Comparison of ENCODE assay signal across 17 cellular contexts in the genomic region with DNA sequence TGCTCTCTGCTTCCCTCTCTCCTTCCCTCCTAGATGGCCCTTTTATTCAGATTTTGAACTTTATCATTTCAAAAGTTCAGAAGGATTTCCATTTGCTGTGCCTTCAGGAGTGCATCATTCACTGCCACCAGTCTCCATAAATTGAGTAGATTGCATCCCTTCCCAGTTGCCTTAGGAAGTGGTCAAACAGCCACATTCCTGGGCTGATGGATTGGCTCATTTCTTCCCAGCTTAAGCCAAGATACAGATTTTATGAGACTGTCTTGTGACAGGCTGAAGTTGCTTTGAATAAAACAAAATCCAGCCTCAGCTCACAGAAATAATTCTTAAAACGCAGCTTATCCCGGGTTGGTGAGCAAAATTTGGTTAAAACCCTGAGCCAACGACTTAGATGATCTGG. TPM values are rescaled to one million over a fixed set of nuclear protein-coding genes. Genes with fewer than 3 reads are reported as not detected.
A peak's percentile ranks its signal among the peaks of the same experiment; 100 is the strongest.
DNase-seq lines count a peak whose midpoint lies in the region; ATAC-seq and TF ChIP-seq lines count a peak whose summit lies in the region.
"Had no signal": no experiment of that assay in that cellular context is flagged by ENCODE, and none has a peak within 500 bp of the region (broad histone marks: within the 10 kb centered on the region; RNA-seq: fewer than 3 reads in every experiment).

No MANE protein-coding gene starts in this region.

- WGBS in mesendoderm (ENCODE audit: extremely low coverage, insufficient coverage, low lambda C conversion rate), result no CpG with 5 or more reads among the region's 3 CpGs

- H3K36me3 ChIP-seq in mesendoderm (ENCODE audit: control insufficient read depth, insufficient read depth, low read length) (no peaks in the 10 kb centered on the region), uterus (no peaks in the 10 kb centered on the region)
- H3K36me3 ChIP-seq: BLaER1, prostate gland had no signal

- no peak overlapping the region for H2BK5ac ChIP-seq in mesendoderm (ENCODE audit: low read length)

- H3K18ac ChIP-seq in mesendoderm (ENCODE audit: low read length), result peak overlapping the region; percentile 46

- H3K23ac ChIP-seq in mesendoderm (ENCODE audit: low read length), result no peak overlapping the region

- H3K4me1 ChIP-seq in mesendoderm (ENCODE audit: control insufficient read depth, low read depth, low read length) (peaks cover 28% of the 10 kb centered on the region), uterus (peaks cover 5 to 34% of the 10 kb centered on the region in 2 donors)
- H3K4me1 ChIP-seq: prostate gland had no signal

- TF ChIP-seq CTCF in HFFc6 (IDR thresholded peaks at IDR 0.05) (no peak), choroid plexus epithelial cell (conservative IDR thresholded peaks at IDR 0.05; ENCODE audit: low read depth, low read length) (no peak), uterus (IDR thresholded peaks at IDR 0.05) (no peak)

- no peak overlapping the region for H3K4me3 Mint-ChIP-seq in HFFc6
- H3K4me3 Mint-ChIP-seq: activated naive CD8-positive, alpha-beta T cell; activated T-cell treated with anti-CD3 and anti-CD28 coated beads, Interleukin-2, amount 50 U/mL, for 24 hours; naive thymus-derived CD4-positive, alpha-beta T cell had no signal

- no peak overlapping the region for H4K8ac ChIP-seq in mesendoderm (ENCODE audit: low read depth, low read length)

- H3K4me3 ChIP-seq in choroid plexus epithelial cell (ENCODE audit: low read depth, low read length), result no peak overlapping the region
- no peak overlapping the region for H3K4me3 ChIP-seq in mesendoderm (ENCODE audit: low read length)
- no peak overlapping the region for H3K4me3 ChIP-seq in uterus
- H3K4me3 ChIP-seq: BLaER1, prostate gland had no signal

- no peak overlapping the region for H3K4ac ChIP-seq in mesendoderm (ENCODE audit: low read depth, low read length)

- no peaks in the 10 kb centered on the region for H3K9me3 Mint-ChIP-seq in HFFc6
- H3K9me3 Mint-ChIP-seq: activated T-cell treated with anti-CD3 and anti-CD28 coated beads, Interleukin-2, amount 50 U/mL, for 24 hours had no signal

- no peak overlapping the region for H3K9ac ChIP-seq in mesendoderm (ENCODE audit: low read length)
- H3K9ac ChIP-seq: BLaER1 had no signal

- ATAC-seq in GM18520 (IDR thresholded peaks at IDR 0.05; ENCODE audit: unreplicated experiment) (no peak), HG03342 (IDR thresholded peaks at IDR 0.05; ENCODE audit: unreplicated experiment) (no peak)
- ATAC-seq: foreskin keratinocyte; left ventricle myocardium superior; naive thymus-derived CD4-positive, alpha-beta T cell had no signal

- TF ChIP-seq POLR2A in uterus (IDR thresholded peaks at IDR 0.05), result no peak

- DNase-seq in HFFc6 (peak; percentile 43), choroid plexus epithelial cell (ENCODE audit: low read depth) (peak; percentile 62), mesendoderm (no peak), uterus (no peak), SHP77 (lab: John Stamatoyannopoulos, UW) (no peak)
- DNase-seq: activated CD4-positive, alpha-beta T cell treated with anti-CD3 and anti-CD28 coated beads, Interleukin-2, amount 50 U/mL, for 48 hours; activated T-cell treated with anti-CD3 and anti-CD28 coated beads, Interleukin-2, amount 50 U/mL, for 24 hours; foreskin keratinocyte; left ventricle myocardium superior; naive thymus-derived CD4-positive, alpha-beta T cell; NCI-H2029; NCI-H526 treated with DMSO at 0.1 percent for 48 hours had no signal

- H3K4me2 ChIP-seq in mesendoderm (ENCODE audit: low read length), result no peak overlapping the region
- H3K4me2 ChIP-seq: BLaER1 had no signal

- H3K4me1 Mint-ChIP-seq in HFFc6 (ENCODE audit: low read depth), result peaks cover 46% of the 10 kb centered on the region

- H4K5ac ChIP-seq in mesendoderm (ENCODE audit: low read length), result no peak overlapping the region

- intact Hi-C loops in uterus (cut with DNase I; ENCODE audit: low total_unique reads), result no loop called here

- no peaks in the 10 kb centered on the region; the same call in 1 of the 2 replicates for H3K27me3 Mint-ChIP-seq in HFFc6 (ENCODE audit: insufficient read depth)

- H2AK5ac ChIP-seq in mesendoderm (ENCODE audit: low read length), result no peak overlapping the region

- no peak overlapping the region for H2BK120ac ChIP-seq in mesendoderm (ENCODE audit: low read depth, low read length)

- H3K79me1 ChIP-seq in mesendoderm (ENCODE audit: low read length), result peaks cover 2% of the 10 kb centered on the region

- H3K27ac ChIP-seq in mesendoderm (ENCODE audit: low read depth, low read length), result no peak overlapping the region
- H3K27ac ChIP-seq in uterus, result peak overlapping the region; percentile 98
- H3K27ac ChIP-seq: BLaER1, foreskin keratinocyte, prostate gland had no signal

- no peak overlapping the region for H3K56ac ChIP-seq in mesendoderm (ENCODE audit: low read length)

- no peaks in the 10 kb centered on the region for H3K27me3 ChIP-seq in mesendoderm (ENCODE audit: insufficient read depth, low read length, poor library complexity)
- H3K27me3 ChIP-seq in uterus, result no peaks in the 10 kb centered on the region
- H3K27me3 ChIP-seq: foreskin keratinocyte had no signal

- peak overlapping the region; percentile 22 for H3K27ac Mint-ChIP-seq in HFFc6
- H3K27ac Mint-ChIP-seq: activated naive CD8-positive, alpha-beta T cell; activated T-cell treated with anti-CD3 and anti-CD28 coated beads, Interleukin-2, amount 50 U/mL, for 24 hours; naive thymus-derived CD4-positive, alpha-beta T cell had no signal

- H3K9me3 ChIP-seq in uterus, result no peaks in the 10 kb centered on the region
- H3K9me3 ChIP-seq: BLaER1, prostate gland had no signal

- H3K36me3 Mint-ChIP-seq in HFFc6 (ENCODE audit: low read depth), result no peaks in the 10 kb centered on the region
- H3K36me3 Mint-ChIP-seq: activated naive CD8-positive, alpha-beta T cell had no signal

- no peak overlapping the region for H2BK15ac ChIP-seq in mesendoderm (replicated peaks; ENCODE audit: low read depth)

- peaks cover 1% of the 10 kb centered on the region for H3K79me2 ChIP-seq in mesendoderm (ENCODE audit: control insufficient read depth, insufficient read depth, low read length)

RNA-seq across cellular contexts. Expression of gene NRP2, which starts 9.8 kb away (rescaled TPM):
- 10 to 100 TPM; 11.8 to 25.1 (median 21.4) TPM for total RNA-seq in HFFc6 (2021; fragmentation: NEBNext Ultra II Directional; extraction: Animal tissue kit (Norgen Biotek cat#: 25700))
- polyA plus RNA-seq in mesendoderm (2013, experiment 1 of 2), result 25.9 TPM
- polyA plus RNA-seq in mesendoderm (2013, experiment 2 of 2), result 23.7 TPM
- total RNA-seq in uterus, result 100 to 1,000 TPM in 3 of 4 donors, 10 to 100 TPM in 1; 35.9 to 156 (median 114) TPM

Comparison
In these comparisons a context has a peak if more than half of its experiments do, and no peak if none do; other contexts are left out.
1. DNase-seq: peak in HFFc6 (single experiment) and choroid plexus epithelial cell (single experiment); none in mesendoderm (single experiment), uterus (0 of 2) and SHP77 (0 of 2).